In the genomic region with DNA sequence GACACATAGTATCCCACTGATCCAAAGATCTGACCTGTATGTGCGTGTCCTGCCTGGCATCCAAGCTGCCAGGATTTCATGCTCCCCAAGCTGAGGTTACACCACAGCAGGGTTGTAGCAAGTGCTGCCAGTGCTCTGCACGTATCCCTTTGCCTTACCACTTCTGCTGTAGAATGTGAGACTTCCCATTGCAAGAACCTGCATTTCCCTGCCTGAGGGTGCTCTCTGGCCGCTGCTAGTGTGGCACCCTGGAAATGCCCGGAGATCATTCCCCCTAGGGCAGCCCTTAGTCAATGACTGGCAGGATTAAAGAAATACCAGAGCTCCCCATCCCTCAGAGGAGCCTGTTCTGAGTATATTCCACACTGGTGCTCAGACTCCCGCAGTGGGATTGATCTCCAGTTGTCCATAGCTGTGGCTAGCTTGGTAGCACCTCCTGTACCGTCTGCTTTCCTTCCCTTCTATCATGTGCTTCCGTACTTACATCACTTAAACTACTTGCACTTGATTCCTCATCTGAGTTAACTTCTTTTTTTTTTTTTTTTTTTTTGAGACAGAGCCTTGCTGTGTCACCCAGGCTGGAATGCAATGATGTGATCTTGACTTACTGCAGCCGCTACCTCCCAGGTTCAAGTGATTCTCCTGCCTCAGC, we compare ENCODE assay signal across 13 cellular contexts.
DNase-seq lines count a peak whose midpoint lies in the region; TF ChIP-seq lines count a peak whose summit lies in the region.
"Had no signal": no experiment of that assay in that cellular context is flagged by ENCODE, and none has a peak within 500 bp of the region (broad histone marks: within the 10 kb centered on the region; RNA-seq: fewer than 3 reads in every experiment).

No MANE protein-coding gene starts in this region.

- TF ChIP-seq CTCF in epithelial cell of proximal tubule (conservative IDR thresholded peaks at IDR 0.05; ENCODE audit: low read depth, low read length) (no peak), nephron progenitor cell (IDR thresholded peaks at IDR 0.05) (no peak)

- H3K9me3 Mint-ChIP-seq in nephron progenitor cell, result no peaks in the 10 kb centered on the region
- H3K9me3 Mint-ChIP-seq: activated naive CD8-positive, alpha-beta T cell treated with anti-CD3 and anti-CD28 coated beads, Interleukin-2, amount 10 ng/mL, durations not matched to agents 7 days and 5 days; stimulated activated naive CD8-positive, alpha-beta T cell treated with anti-CD3 and anti-CD28 coated beads, Interleukin-15, Interleukin-2, amounts not matched to agents 100 ng/mL and 50 ng/mL, for 24 hours had no signal

- peaks cover 44% of the 10 kb centered on the region for H3K4me1 Mint-ChIP-seq in nephron progenitor cell

- peak overlapping the region; percentile 21 for H3K27ac Mint-ChIP-seq in nephron progenitor cell
- H3K27ac Mint-ChIP-seq: activated naive CD8-positive, alpha-beta T cell treated with anti-CD3 and anti-CD28 coated beads, Interleukin-2, amount 10 ng/mL, durations not matched to agents 7 days and 5 days; stimulated activated naive CD8-positive, alpha-beta T cell treated with anti-CD3 and anti-CD28 coated beads, Interleukin-15, Interleukin-2, amounts not matched to agents 100 ng/mL and 50 ng/mL, for 24 hours had no signal

- no peak overlapping the region for H3K4me3 ChIP-seq in epithelial cell of proximal tubule (ENCODE audit: low read depth, low read length)
- H3K4me3 ChIP-seq: BLaER1 treated with 17β-estradiol and CSF1 and Interleukin-3, amounts not matched to agents 10 nM and 100 nM had no signal

- no peaks in the 10 kb centered on the region for H3K36me3 Mint-ChIP-seq in nephron progenitor cell (ENCODE audit: low read depth)
- H3K36me3 Mint-ChIP-seq: activated naive CD8-positive, alpha-beta T cell treated with anti-CD3 and anti-CD28 coated beads, Interleukin-2, amount 10 ng/mL, durations not matched to agents 7 days and 5 days had no signal

- H3K4me3 Mint-ChIP-seq in nephron progenitor cell, result no peak overlapping the region
- H3K4me3 Mint-ChIP-seq: activated naive CD8-positive, alpha-beta T cell treated with anti-CD3 and anti-CD28 coated beads, Interleukin-2, amount 10 ng/mL, durations not matched to agents 7 days and 5 days; stimulated activated naive CD8-positive, alpha-beta T cell treated with anti-CD3 and anti-CD28 coated beads, Interleukin-15, Interleukin-2, amounts not matched to agents 100 ng/mL and 50 ng/mL, for 24 hours had no signal

- peaks cover 13% of the 10 kb centered on the region for H3K27me3 Mint-ChIP-seq in nephron progenitor cell (ENCODE audit: low read depth, poor library complexity)
- H3K27me3 Mint-ChIP-seq: activated naive CD8-positive, alpha-beta T cell treated with anti-CD3 and anti-CD28 coated beads, Interleukin-2, amount 10 ng/mL, durations not matched to agents 7 days and 5 days had no signal

- peak; percentile 63 for DNase-seq in Daoy (ENCODE audit: low read depth)
- DNase-seq in MV-4-11 (lab: John Stamatoyannopoulos, UW), result peak; percentile 50
- DNase-seq in epithelial cell of proximal tubule (ENCODE audit: low read depth), result peak; percentile 67
- DNase-seq in nephron progenitor cell, result no peak
- DNase-seq in cerebellum (ENCODE audit: low spot score), result no peak
- DNase-seq in T-helper 2 cell, result no peak
- no peak for DNase-seq in NCI-H146 treated with DMSO at 0.1 percent for 48 hours (lab: John Stamatoyannopoulos, UW; ENCODE audit: unreplicated experiment)
- DNase-seq in SIG-M5 treated with dmso at 0.1 percent for 504 hours (lab: John Stamatoyannopoulos, UW; ENCODE audit: unreplicated experiment), result no peak
- DNase-seq: activated CD4-positive, CD25-positive, alpha-beta regulatory T cell treated with anti-CD3 and anti-CD28 coated beads, Interleukin-2, amount 50 U/mL, for 72 hours; activated naive CD8-positive, alpha-beta T cell treated with anti-CD3 and anti-CD28 coated beads, Interleukin-2, amount 10 ng/mL, durations not matched to agents 7 days and 5 days; activated T-cell treated with anti-CD3 and anti-CD28 coated beads for 4 hours had no signal

Comparison
In these comparisons a context has a peak if more than half of its experiments do, and no peak if none do; other contexts are left out.
1. DNase-seq: peak in Daoy (single experiment), MV-4-11 (single experiment) and epithelial cell of proximal tubule (single experiment); none in nephron progenitor cell (single experiment), cerebellum (single experiment), T-helper 2 cell (0 of 5), NCI-H146 treated with DMSO at 0.1 percent for 48 hours (single experiment) and SIG-M5 treated with dmso at 0.1 percent for 504 hours (single experiment).